15 cellular contexts compared by ENCODE assay signal in genomic region chr7:48046458-48046857, GRCh38.
DNase-seq lines count a peak whose midpoint lies in the region; ATAC-seq and TF ChIP-seq lines count a peak whose summit lies in the region.
"Had no signal": no experiment of that assay in that cellular context is flagged by ENCODE, and none has a peak within 500 bp of the region (broad histone marks: within the 10 kb centered on the region; RNA-seq: fewer than 3 reads in every experiment).

No MANE protein-coding gene starts in this region.

- TF ChIP-seq CTCF in GM10266 (IDR thresholded peaks at IDR 0.05; ENCODE audit: control insufficient read depth, insufficient read depth, low read depth, missing control alignments) = no peak

- no peak overlapping the region for H3K4me3 Mint-ChIP-seq in stimulated activated naive CD8-positive, alpha-beta T cell treated with anti-CD3 and anti-CD28 coated beads, Interleukin-15, Interleukin-2, amounts not matched to agents 100 ng/mL and 50 ng/mL, for 24 hours
- peak overlapping the region; percentile 6 to 39 for H3K4me3 Mint-ChIP-seq in effector memory CD8-positive, alpha-beta T cell

- ATAC-seq in stimulated activated naive CD8-positive, alpha-beta T cell treated with anti-CD3 and anti-CD28 coated beads, Interleukin-15, Interleukin-2, amounts not matched to agents 100 U/mL and 50 U/mL, for 24 hours = no peak
- peak; percentile 54 for ATAC-seq in effector memory CD8-positive, alpha-beta T cell (replicated peaks)
- ATAC-seq: gastroesophageal sphincter had no signal

- no peaks in the 10 kb centered on the region for H3K9me3 Mint-ChIP-seq in stimulated activated naive CD8-positive, alpha-beta T cell treated with anti-CD3 and anti-CD28 coated beads, Interleukin-15, Interleukin-2, amounts not matched to agents 100 ng/mL and 50 ng/mL, for 24 hours
- H3K9me3 Mint-ChIP-seq in effector memory CD8-positive, alpha-beta T cell = no peaks in the 10 kb centered on the region

- no peaks in the 10 kb centered on the region for H3K27me3 Mint-ChIP-seq in stimulated activated naive CD8-positive, alpha-beta T cell treated with anti-CD3 and anti-CD28 coated beads, Interleukin-15, Interleukin-2, amounts not matched to agents 100 ng/mL and 50 ng/mL, for 24 hours
- H3K27me3 Mint-ChIP-seq in effector memory CD8-positive, alpha-beta T cell = no peaks in the 10 kb centered on the region

- H3K27ac Mint-ChIP-seq in stimulated activated naive CD8-positive, alpha-beta T cell treated with anti-CD3 and anti-CD28 coated beads, Interleukin-15, Interleukin-2, amounts not matched to agents 100 ng/mL and 50 ng/mL, for 24 hours = peak overlapping the region; percentile 19
- H3K27ac Mint-ChIP-seq in effector memory CD8-positive, alpha-beta T cell = peak overlapping the region; percentile 15 to 79

- no peak for DNase-seq in stimulated activated naive CD8-positive, alpha-beta T cell treated with anti-CD3 and anti-CD28 coated beads, Interleukin-15, Interleukin-2, amounts not matched to agents 100 U/mL and 50 U/mL, for 24 hours
- DNase-seq in NOMO-1 treated with dmso at 0.1 percent for 144 hours (lab: John Stamatoyannopoulos, UW; ENCODE audit: unreplicated experiment) = peak; percentile 82
- peak in 1 of 3 experiments; percentile 11 for DNase-seq in effector memory CD8-positive, alpha-beta T cell
- no peak for DNase-seq in D341Med (ENCODE audit: low spot score)
- DNase-seq in NCI-H748 (lab: John Stamatoyannopoulos, UW; ENCODE audit: unreplicated experiment) = no peak
- no peak for DNase-seq in SW 1271 (lab: John Stamatoyannopoulos, UW)
- DNase-seq in GM10266 (ENCODE audit: extremely low spot score) = no peak
- DNase-seq: DMS153, mammary epithelial cell, NCI-H2029, NCI-H774, Right ventricle myocardium superior, T1000 had no signal

- no peaks in the 10 kb centered on the region for H3K36me3 Mint-ChIP-seq in stimulated activated naive CD8-positive, alpha-beta T cell treated with anti-CD3 and anti-CD28 coated beads, Interleukin-15, Interleukin-2, amounts not matched to agents 100 ng/mL and 50 ng/mL, for 24 hours (ENCODE audit: low read depth)
- peaks cover 5% of the 10 kb centered on the region for H3K36me3 Mint-ChIP-seq in effector memory CD8-positive, alpha-beta T cell (ENCODE audit: insufficient read depth)

- peaks cover 42% of the 10 kb centered on the region for H3K4me1 Mint-ChIP-seq in stimulated activated naive CD8-positive, alpha-beta T cell treated with anti-CD3 and anti-CD28 coated beads, Interleukin-15, Interleukin-2, amounts not matched to agents 100 ng/mL and 50 ng/mL, for 24 hours (ENCODE audit: low read depth)
- peaks cover 17 to 33% of the 10 kb centered on the region in 2 donors for H3K4me1 Mint-ChIP-seq in effector memory CD8-positive, alpha-beta T cell (ENCODE audit: low read depth in 2 of 2)
